ENCODE assay signal across 23 cellular contexts in genomic region chr7:90723866-90724265, GRCh38.
DNase-seq lines count a peak whose midpoint lies in the region; ATAC-seq and TF ChIP-seq lines count a peak whose summit lies in the region.
"Had no signal": no experiment of that assay in that cellular context is flagged by ENCODE, and none has a peak within 500 bp of the region (broad histone marks: within the 10 kb centered on the region; RNA-seq: fewer than 3 reads in every experiment).

No MANE protein-coding gene starts in this region.

- intact Hi-C loops in A673 (cut with micrococcal nuclease; ENCODE audit: unreplicated experiment): no loop called here

- POLR2A ChIA-PET in A673 (lab: Charles Lee; ENCODE audit: low non-redundant PET): interaction anchor here (0.7 kb wide), 2 partner anchors 14 to 43 kb away, joined by 3 to 5 read pairs; no protein-coding TSS in a partner anchor

- no TSS peak for BruUV-seq in A673 (replicated peaks; lab: Mats Ljungman, UMichigan)

- peaks cover 58% of the 10 kb centered on the region for H3K4me1 Mint-ChIP-seq in nephron

- DNase-seq in A673 (ENCODE audit: low spot score) (no peak), SK-N-MC (ENCODE audit: low read depth, low spot score) (no peak), NOMO-1 treated with DMSO at 0.1 percent for 48 hours (lab: John Stamatoyannopoulos, UW; ENCODE audit: unreplicated experiment) (no peak)
- peak; percentile 8 for DNase-seq in Jurkat, Clone E6-1 (ENCODE audit: low read depth, low spot score)
- no peak for DNase-seq in activated CD8-positive, alpha-beta memory T cell treated with anti-CD3 and anti-CD28 coated beads, Interleukin-2, amount 50 U/mL, for 48 hours
- DNase-seq: activated CD4-positive, alpha-beta T cell treated with anti-CD3 and anti-CD28 coated beads, Interleukin-2, amount 50 U/mL, for 1 hour; aorta; central memory CD4-positive, alpha-beta T cell; dermis blood vessel endothelial cell; EL; HCEC 1CT; MV-4-11; NCI-H510A treated with DMSO at 0.1 percent for 48 hours; stimulated activated CD4-positive, alpha-beta T cell treated with anti-CD3 and anti-CD28 coated beads, Interleukin-2, amount 100 ng/mL, for 24 hours; upper lobe of right lung had no signal

- no peaks in the 10 kb centered on the region for H3K9me3 Mint-ChIP-seq in nephron
- H3K9me3 Mint-ChIP-seq: activated T-helper 2 cell treated with anti-CD3 and anti-CD28 coated beads, Interferon-gamma antibody, Interleukin-2, Interleukin-4, amounts not matched to agents 10 μg/mL and 5 μg/mL and 100 μg/mL, durations not matched to agents 14 hours and 24 hours and 36 hours had no signal

- H3K4me3 ChIP-seq in A673 (ENCODE audit: low read depth, low read length, poor library complexity, severe bottlenecking) (no peak overlapping the region), SK-N-MC (no peak overlapping the region)
- H3K4me3 ChIP-seq in Jurkat, Clone E6-1 (ENCODE audit: low read length): no peak overlapping the region
- H3K4me3 ChIP-seq: K562, smooth muscle cell, upper lobe of right lung had no signal

- peak overlapping the region in 2 of 3 experiments; percentile 20 to 27 for H3K27ac Mint-ChIP-seq in nephron
- H3K27ac Mint-ChIP-seq: activated naive CD8-positive, alpha-beta T cell; activated T-helper 2 cell treated with anti-CD3 and anti-CD28 coated beads, Interferon-gamma antibody, Interleukin-2, Interleukin-4, amounts not matched to agents 10 μg/mL and 5 μg/mL and 100 μg/mL, durations not matched to agents 14 hours and 24 hours and 36 hours had no signal

- no peaks in the 10 kb centered on the region for H3K36me3 ChIP-seq in A673 (ENCODE audit: insufficient read depth, low read length, poor library complexity, severe bottlenecking)
- peaks cover 6% of the 10 kb centered on the region for H3K36me3 ChIP-seq in SK-N-MC (ENCODE audit: insufficient read depth, low read length)
- H3K36me3 ChIP-seq: neutrophil, upper lobe of right lung had no signal

- no peak overlapping the region for H3K9ac ChIP-seq in SK-N-MC (ENCODE audit: insufficient read length)

- H3K27ac ChIP-seq in A673 (ENCODE audit: low read depth, low read length, poor library complexity, severe bottlenecking) (peak overlapping the region; percentile 7), SK-N-MC (peak overlapping the region; percentile 98)
- H3K27ac ChIP-seq: neutrophil, upper lobe of right lung had no signal

- H3K36me3 Mint-ChIP-seq in nephron (ENCODE audit: low read depth): peaks cover 10% of the 10 kb centered on the region
- H3K36me3 Mint-ChIP-seq: activated naive CD8-positive, alpha-beta T cell had no signal

- H3K27me3 ChIP-seq in A673 (replicated peaks; ENCODE audit: insufficient read depth, low read depth, low read length, poor library complexity): no peaks in the 10 kb centered on the region
- H3K27me3 ChIP-seq: neutrophil, upper lobe of right lung had no signal

- no peaks in the 10 kb centered on the region for H3K27me3 Mint-ChIP-seq in nephron (ENCODE audit: low read depth)
- H3K27me3 Mint-ChIP-seq: activated naive CD8-positive, alpha-beta T cell had no signal

- H3K9me3 ChIP-seq in A673 (ENCODE audit: low read depth, low read length, poor library complexity, severe bottlenecking) (no peaks in the 10 kb centered on the region), SK-N-MC (ENCODE audit: low read depth, low read length) (no peaks in the 10 kb centered on the region)
- H3K9me3 ChIP-seq: neutrophil, upper lobe of right lung had no signal

- CTCF ChIA-PET in A673 (lab: Charles Lee): no interaction called here

- TF ChIP-seq CTCF in A673 (conservative IDR thresholded peaks at IDR 0.05; ENCODE audit: low read depth, low read length): no peak
- no peak for TF ChIP-seq CTCF in nephron (IDR thresholded peaks at IDR 0.05; ENCODE audit: unreplicated experiment in 3 of 3)

- H3K4me3 Mint-ChIP-seq in nephron: no peak overlapping the region
- H3K4me3 Mint-ChIP-seq: activated naive CD8-positive, alpha-beta T cell had no signal

- no peak for ATAC-seq in HG03439 (IDR thresholded peaks at IDR 0.05; ENCODE audit: unreplicated experiment)
- no peak for ATAC-seq in HG03457 (IDR thresholded peaks at IDR 0.05; ENCODE audit: unreplicated experiment)
- ATAC-seq: K562, upper lobe of right lung had no signal

- H3K4me1 ChIP-seq in A673 (ENCODE audit: insufficient read depth, low read length, poor library complexity, severe bottlenecking): peaks cover 90% of the 10 kb centered on the region
